29 cellular contexts compared by ENCODE assay signal in genomic region chr9:74543145-74543544, GRCh38.
"Had no signal": no experiment of that assay in that cellular context is flagged by ENCODE, and none has a peak within 500 bp of the region (broad histone marks: within the 10 kb centered on the region; RNA-seq: fewer than 3 reads in every experiment).

No MANE protein-coding gene starts in this region.

- DNase-seq: cerebellar nuclear complex; cortex of kidney; effector CD8-positive, alpha-beta T cell; endodermal cell; foreskin fibroblast; glutamatergic neuron; immature natural killer cell; islet precursor cell; kidney glomerular epithelial cell; left colon; left ventricle myocardium inferior; lower lobe of right lung; naive thymus-derived CD4-positive, alpha-beta T cell; psoas muscle; right lobe of liver; small intestine; stimulated activated CD4-positive, alpha-beta T cell treated with anti-CD3 and anti-CD28 coated beads, Interleukin-15, amount 100 ng/mL, for 24 hours; stimulated activated CD4-positive, alpha-beta T cell treated with anti-CD3 and anti-CD28 coated beads, Interleukin-4, amount 100 ng/mL, for 1 hour; stimulated activated CD8-positive, alpha-beta memory T cell treated with anti-CD3 and anti-CD28 coated beads, Interleukin-4, amount 100 ng/mL, for 48 hours; stimulated activated naive CD4-positive, alpha-beta T cell treated with Interleukin-2 at 50 U/mL for 16 hours; stomach; transverse colon; upper lobe of right lung; uterus had no signal

- ATAC-seq: esophagus mucosa; gastroesophageal sphincter; left colon; lower lobe of right lung; naive thymus-derived CD4-positive, alpha-beta T cell; psoas muscle; right lobe of liver; upper lobe of right lung had no signal

- H3K27ac ChIP-seq: epithelial cell of prostate, gastroesophageal sphincter, left ventricle myocardium inferior, lower lobe of right lung, neural progenitor cell, parathyroid adenoma, psoas muscle, right lobe of liver, stomach, transverse colon, upper lobe of right lung, uterus had no signal
